Comparison of ENCODE assay signal across 1 cellular context in genomic region chr14:74647061-74647833, GRCh38.
TF ChIP-seq lines count a peak whose summit lies in the region.

No MANE protein-coding gene starts in this region.

TF ChIP-seq in H1, 55 proteins besides CTCF, POLR2A, EP300 and RAD21:
- TF ChIP-seq GABPA (IDR thresholded peaks at IDR 0.05; ENCODE audit: borderline replicate concordance, insufficient read depth, low read length) = no peak
